Comparison of ENCODE assay signal across 14 cellular contexts in genomic region chr19:29809795-29810503, GRCh38. TPM values are rescaled to one million over a fixed set of nuclear protein-coding genes. Genes with fewer than 3 reads are reported as not detected.
DNase-seq lines count a peak whose midpoint lies in the region; ATAC-seq, FAIRE-seq and TF ChIP-seq lines count a peak whose summit lies in the region.
"Had no signal": no experiment of that assay in that cellular context is flagged by ENCODE, and none has a peak within 500 bp of the region (broad histone marks: within the 10 kb centered on the region; RNA-seq: fewer than 3 reads in every experiment).

No MANE protein-coding gene starts in this region.

- H3K4me1 Mint-ChIP-seq in CD4-positive, CD25-positive, alpha-beta regulatory T cell: peaks cover 4 to 20% (median 13%) of the 10 kb centered on the region in 4 donors
- H3K4me1 Mint-ChIP-seq in activated CD4-positive, alpha-beta memory T cell treated with anti-CD3 and anti-CD28 coated beads for 36 hours (ENCODE audit: low read depth): peaks cover 20% of the 10 kb centered on the region
- H3K4me1 Mint-ChIP-seq in mesothelial cell of epicardium: peaks cover 13% of the 10 kb centered on the region

- POLR2A ChIA-PET in activated CD4-positive, alpha-beta memory T cell treated with anti-CD3 and anti-CD28 coated beads for 36 hours (lab: Charles Lee): no interaction called here

- peak; percentile 48 for FAIRE-seq in GM12891 (lab: Jason Lieb, UNC)

- no peaks in the 10 kb centered on the region for H3K36me3 ChIP-seq in CD4-positive, CD25-positive, alpha-beta regulatory T cell (ENCODE audit: control insufficient read depth, insufficient read depth, low read length)

- no peak for ATAC-seq in CD4-positive, CD25-positive, alpha-beta regulatory T cell (ENCODE audit: low read depth in 2 of 2)

- peaks cover 5% of the 10 kb centered on the region for H3K27me3 Mint-ChIP-seq in CD4-positive, CD25-positive, alpha-beta regulatory T cell
- no peaks in the 10 kb centered on the region for H3K27me3 Mint-ChIP-seq in activated CD4-positive, alpha-beta memory T cell treated with anti-CD3 and anti-CD28 coated beads for 36 hours
- no peaks in the 10 kb centered on the region for H3K27me3 Mint-ChIP-seq in mesothelial cell of epicardium (ENCODE audit: low read depth)

- H3K4me1 ChIP-seq in CD4-positive, CD25-positive, alpha-beta regulatory T cell (ENCODE audit: control insufficient read depth, insufficient read depth, low read length, poor library complexity, severe bottlenecking): peaks cover 9% of the 10 kb centered on the region

- peak overlapping the region; percentile 16 for H3K27ac ChIP-seq in CD4-positive, CD25-positive, alpha-beta regulatory T cell (ENCODE audit: insufficient read depth, low read length, poor library complexity, severe bottlenecking)

- no peaks in the 10 kb centered on the region for H3K9me3 ChIP-seq in CD4-positive, CD25-positive, alpha-beta regulatory T cell (ENCODE audit: control insufficient read depth in 2 of 2, low read length in 2 of 2)

- peaks cover 0 to 2% (median 0%) of the 10 kb centered on the region in 7 donors for H3K9me3 Mint-ChIP-seq in CD4-positive, CD25-positive, alpha-beta regulatory T cell
- no peaks in the 10 kb centered on the region for H3K9me3 Mint-ChIP-seq in activated CD4-positive, alpha-beta memory T cell treated with anti-CD3 and anti-CD28 coated beads for 36 hours
- no peaks in the 10 kb centered on the region for H3K9me3 Mint-ChIP-seq in mesothelial cell of epicardium

- no peaks in the 10 kb centered on the region for H3K27me3 ChIP-seq in CD4-positive, CD25-positive, alpha-beta regulatory T cell (ENCODE audit: control insufficient read depth, insufficient read depth, low read length)

- DNase-seq in CD4-positive, CD25-positive, alpha-beta regulatory T cell: no peak
- DNase-seq in GM12891 (ENCODE audit: insufficient read length, low spot score): no peak
- DNase-seq in activated CD4-positive, alpha-beta memory T cell treated with anti-CD3 and anti-CD28 coated beads for 36 hours: no peak
- DNase-seq in mesothelial cell of epicardium (ENCODE audit: low spot score in 2 of 2, unreplicated experiment in 2 of 2): no peak
- DNase-seq in NCI-H748 (lab: John Stamatoyannopoulos, UW; ENCODE audit: unreplicated experiment): no peak
- no peak for DNase-seq in medulla oblongata (ENCODE audit: extremely low spot score)
- DNase-seq in RKO (ENCODE audit: low spot score): no peak
- no peak for DNase-seq in NCI-H2196 treated with DMSO at 0.1 percent for 48 hours (lab: John Stamatoyannopoulos, UW; ENCODE audit: unreplicated experiment)
- DNase-seq: activated gamma-delta T cell treated with Interleukin-2 at 50 U/mL for 16 hours, midbrain, NCI-H1092, NCI-H510A, SHP77 treated with DMSO at 0.1 percent for 48 hours, WERI-Rb-1 had no signal

- CTCF ChIA-PET in activated CD4-positive, alpha-beta memory T cell treated with anti-CD3 and anti-CD28 coated beads for 36 hours (lab: Charles Lee): no interaction called here

- H3K27ac Mint-ChIP-seq in CD4-positive, CD25-positive, alpha-beta regulatory T cell: peak overlapping the region in 2 of 3 donors; percentile 82 to 88
- H3K27ac Mint-ChIP-seq in activated CD4-positive, alpha-beta memory T cell treated with anti-CD3 and anti-CD28 coated beads for 36 hours: peak overlapping the region; percentile 86
- H3K27ac Mint-ChIP-seq in mesothelial cell of epicardium: no peak overlapping the region

- intact Hi-C loops in activated CD4-positive, alpha-beta memory T cell treated with anti-CD3 and anti-CD28 coated beads for 36 hours (cut with micrococcal nuclease): loop anchor here (2.0 kb wide), 1 partner anchor 27 kb away; no protein-coding TSS in a partner anchor

- H3K4me3 Mint-ChIP-seq in CD4-positive, CD25-positive, alpha-beta regulatory T cell: peak overlapping the region; percentile 73 to 90 (median 82)
- H3K4me3 Mint-ChIP-seq in activated CD4-positive, alpha-beta memory T cell treated with anti-CD3 and anti-CD28 coated beads for 36 hours: peak overlapping the region; percentile 82
- H3K4me3 Mint-ChIP-seq in mesothelial cell of epicardium: peak overlapping the region; percentile 67

- no peak for TF ChIP-seq CTCF in mesothelial cell of epicardium (IDR thresholded peaks at IDR 0.05; ENCODE audit: unreplicated experiment)

- H3K4me3 ChIP-seq in CD4-positive, CD25-positive, alpha-beta regulatory T cell (ENCODE audit: low read depth, low read length): no peak overlapping the region

- H3K36me3 Mint-ChIP-seq in CD4-positive, CD25-positive, alpha-beta regulatory T cell: no peaks in the 10 kb centered on the region
- peaks cover 12% of the 10 kb centered on the region for H3K36me3 Mint-ChIP-seq in activated CD4-positive, alpha-beta memory T cell treated with anti-CD3 and anti-CD28 coated beads for 36 hours
- H3K36me3 Mint-ChIP-seq in mesothelial cell of epicardium: no peaks in the 10 kb centered on the region

- no peak for TF ChIP-seq POLR2A in GM12891 (IDR thresholded peaks at IDR 0.05; ENCODE audit: low read depth, low read length)

TF ChIP-seq in GM12891, 5 proteins besides CTCF, POLR2A, EP300 and RAD21:
- TF ChIP-seq POLR2AphosphoS5 (IDR thresholded peaks at IDR 0.05; ENCODE audit: low read depth, low read length) (no peak), PAX5 (IDR thresholded peaks at IDR 0.05; ENCODE audit: insufficient read depth, low read length, severe bottlenecking) (no peak), TAF1 (IDR thresholded peaks at IDR 0.05; ENCODE audit: low read depth, low read length) (no peak), POU2F2 (IDR thresholded peaks at IDR 0.05; ENCODE audit: low read depth, low read length) (no peak), SPI1 (IDR thresholded peaks at IDR 0.05; ENCODE audit: low read depth, low read length) (no peak)

RNA-seq across cellular contexts. Expression of gene CCNE1, which starts 1.8 kb away (rescaled TPM):
- total RNA-seq in CD4-positive, CD25-positive, alpha-beta regulatory T cell: 18.5 TPM
- 1 to 10 TPM in 3 of 4 donors, under 1 TPM in 1; 0.88 to 4.7 (median 2.7) TPM for polyA plus RNA-seq in CD4-positive, CD25-positive, alpha-beta regulatory T cell
- 16.5 TPM for polyA plus RNA-seq in GM12891 (2012; ENCODE audit: low read depth, missing spikeins)
- 10 to 100 TPM; 29.3 to 29.7 TPM for total RNA-seq in activated CD4-positive, alpha-beta memory T cell treated with anti-CD3 and anti-CD28 coated beads for 36 hours
- 13.7 to 14.9 TPM (median 14.7 TPM) in 3 replicates for total RNA-seq in mesothelial cell of epicardium
